ENCODE assay signal across 15 cellular contexts in genomic region chr14:90263748-90264449, GRCh38. TPM values are rescaled to one million over a fixed set of nuclear protein-coding genes. Genes with fewer than 3 reads are reported as not detected.
DNase-seq lines count a peak whose midpoint lies in the region; ATAC-seq, FAIRE-seq and TF ChIP-seq lines count a peak whose summit lies in the region.
"Had no signal": no experiment of that assay in that cellular context is flagged by ENCODE, and none has a peak within 500 bp of the region (broad histone marks: within the 10 kb centered on the region; RNA-seq: fewer than 3 reads in every experiment).

No MANE protein-coding gene starts in this region.

- ATAC-seq in CD8-positive, alpha-beta T cell, result peak; percentile 76
- ATAC-seq in GM19372 (IDR thresholded peaks at IDR 0.05; ENCODE audit: low read depth, unreplicated experiment) (peak; percentile 84), HG02852 (IDR thresholded peaks at IDR 0.05; ENCODE audit: unreplicated experiment) (peak; percentile 69), HG03571 (IDR thresholded peaks at IDR 0.05; ENCODE audit: unreplicated experiment) (peak; percentile 84)
- ATAC-seq: sciatic nerve had no signal

- intact Hi-C loops in CD8-positive, alpha-beta T cell (cut with DNase I, micrococcal nuclease), result no loop called here
- intact Hi-C loops in dorsolateral prefrontal cortex (cut with DNase I), result no loop called here

- DNase-seq in CD8-positive, alpha-beta T cell, result no peak
- DNase-seq in GF-D8 (lab: John Stamatoyannopoulos, UW) (no peak), SW480 (ENCODE audit: low spot score) (no peak), dorsolateral prefrontal cortex (no peak), GM12891 (ENCODE audit: insufficient read length, low spot score) (no peak)
- DNase-seq: mesendoderm, NCI-H187, OCI-M1 had no signal

- peaks cover 81% of the 10 kb centered on the region for H3K36me3 Mint-ChIP-seq in CD8-positive, alpha-beta T cell

- H3K4me1 ChIP-seq in CD8-positive, alpha-beta T cell (ENCODE audit: insufficient read depth, low read length), result no peaks in the 10 kb centered on the region
- H3K4me1 ChIP-seq: BLaER1 had no signal

- no peaks in the 10 kb centered on the region for H3K9me3 Mint-ChIP-seq in CD8-positive, alpha-beta T cell
- H3K9me3 Mint-ChIP-seq: activated naive CD4-positive, alpha-beta T cell treated with anti-CD3 and anti-CD28 coated beads, Interleukin-2, amount 50 U/mL, for 24 hours had no signal

- peaks cover 5% of the 10 kb centered on the region for H3K4me1 Mint-ChIP-seq in CD8-positive, alpha-beta T cell (ENCODE audit: low read depth)

- H3K27me3 ChIP-seq in CD8-positive, alpha-beta T cell (ENCODE audit: insufficient read depth, low read length), result no peaks in the 10 kb centered on the region
- no peaks in the 10 kb centered on the region for H3K27me3 ChIP-seq in dorsolateral prefrontal cortex
- H3K27me3 ChIP-seq: BLaER1 had no signal

- no peak for TF ChIP-seq CTCF in CD8-positive, alpha-beta T cell (IDR thresholded peaks at IDR 0.05)
- no peak for TF ChIP-seq CTCF in dorsolateral prefrontal cortex (IDR thresholded peaks at IDR 0.05 in 54 of 56, conservative IDR thresholded peaks at IDR 0.05 in 2 of 56; ENCODE audit: low read depth in 1 of 56, partially characterized antibody in 56 of 56)

- no peak for TF ChIP-seq POLR2A in GM12891 (IDR thresholded peaks at IDR 0.05; ENCODE audit: low read depth, low read length)

- H3K4me3 Mint-ChIP-seq in CD8-positive, alpha-beta T cell, result no peak overlapping the region
- H3K4me3 Mint-ChIP-seq: activated naive CD4-positive, alpha-beta T cell treated with anti-CD3 and anti-CD28 coated beads, Interleukin-2, amount 50 U/mL, for 24 hours had no signal

- no peak for FAIRE-seq in GM12891 (lab: Jason Lieb, UNC)
- FAIRE-seq: TTC549 had no signal

- CTCF ChIA-PET in CD8-positive, alpha-beta T cell (lab: Charles Lee), result interaction anchor here (1.0 kb wide), 1 partner anchor 21 kb away, joined by 4 read pairs; no protein-coding TSS in a partner anchor

- POLR2A ChIA-PET in CD8-positive, alpha-beta T cell (lab: Charles Lee), result interaction anchor here (1.4 kb wide), 1 partner anchor 8 kb away, joined by 3 read pairs; the partner anchor contains the start of gene PSMC1

- H3K27ac Mint-ChIP-seq in CD8-positive, alpha-beta T cell, result peak overlapping the region; percentile 56
- H3K27ac Mint-ChIP-seq: activated naive CD4-positive, alpha-beta T cell treated with anti-CD3 and anti-CD28 coated beads, Interleukin-2, amount 50 U/mL, for 24 hours had no signal

- no peak overlapping the region for H3K4me3 ChIP-seq in CD8-positive, alpha-beta T cell (ENCODE audit: low read depth, low read length)
- H3K4me3 ChIP-seq in dorsolateral prefrontal cortex, result no peak overlapping the region
- H3K4me3 ChIP-seq: BLaER1 had no signal

- H3K36me3 ChIP-seq in CD8-positive, alpha-beta T cell (ENCODE audit: insufficient read depth, low read length), result peaks cover 55% of the 10 kb centered on the region

- no peak overlapping the region for H3K27ac ChIP-seq in CD8-positive, alpha-beta T cell (ENCODE audit: low read depth, low read length)
- H3K27ac ChIP-seq in dorsolateral prefrontal cortex, result no peak overlapping the region
- H3K27ac ChIP-seq: BLaER1 had no signal

- H3K27me3 Mint-ChIP-seq in CD8-positive, alpha-beta T cell (ENCODE audit: low read depth), result no peaks in the 10 kb centered on the region
- H3K27me3 Mint-ChIP-seq: activated naive CD4-positive, alpha-beta T cell treated with anti-CD3 and anti-CD28 coated beads, Interleukin-2, amount 50 U/mL, for 24 hours had no signal

- H3K9me3 ChIP-seq in CD8-positive, alpha-beta T cell (ENCODE audit: low read length), result no peaks in the 10 kb centered on the region
- H3K9me3 ChIP-seq: BLaER1 had no signal

TF ChIP-seq in GM12891, 5 proteins besides CTCF, POLR2A, EP300 and RAD21:
- TF ChIP-seq POLR2AphosphoS5 (IDR thresholded peaks at IDR 0.05; ENCODE audit: low read depth, low read length) (no peak), POU2F2 (IDR thresholded peaks at IDR 0.05; ENCODE audit: low read depth, low read length) (no peak), TAF1 (IDR thresholded peaks at IDR 0.05; ENCODE audit: low read depth, low read length) (no peak), SPI1 (IDR thresholded peaks at IDR 0.05; ENCODE audit: low read depth, low read length) (no peak), PAX5 (IDR thresholded peaks at IDR 0.05; ENCODE audit: insufficient read depth, low read length, severe bottlenecking) (no peak)

RNA-seq across cellular contexts. Expression of gene PSMC1, which starts 7.5 kb away (rescaled TPM):
- 10 to 100 TPM; 76.8 to 85.0 TPM for total RNA-seq in CD8-positive, alpha-beta T cell
- 100 to 1,000 TPM in 9 of 120 experiments, 10 to 100 TPM in 111; 46.1 to 111 (median 79.9) TPM for total RNA-seq in dorsolateral prefrontal cortex
- polyA plus RNA-seq in GM12891 (2012; ENCODE audit: low read depth, missing spikeins), result 136 TPM
